18 cellular contexts compared by ENCODE assay signal in the genomic region with DNA sequence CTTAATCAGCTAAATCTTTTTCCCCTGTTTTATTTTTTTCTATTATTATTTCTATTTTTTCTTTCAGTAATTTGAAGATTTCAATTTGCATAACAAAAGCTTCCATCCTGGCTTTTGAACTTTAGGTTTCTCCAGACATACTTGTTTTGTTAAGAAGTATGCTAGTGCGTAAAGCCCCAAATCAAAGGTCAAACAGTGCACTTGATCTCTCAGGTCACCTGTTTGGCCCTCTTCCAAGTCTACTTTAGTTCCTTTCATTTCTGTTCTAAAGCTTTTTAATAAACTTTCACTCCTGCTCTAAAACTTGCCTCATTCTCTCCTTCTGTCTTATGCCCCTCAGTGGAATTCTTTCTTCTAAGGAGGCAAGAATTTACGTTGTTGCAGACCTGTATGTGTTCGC.
"Had no signal": no experiment of that assay in that cellular context is flagged by ENCODE, and none has a peak within 500 bp of the region (broad histone marks: within the 10 kb centered on the region; RNA-seq: fewer than 3 reads in every experiment).

No MANE protein-coding gene starts in this region.

- DNase-seq: esophagus squamous epithelium; foreskin fibroblast; kidney; left cardiac atrium; left ventricle myocardium superior; mesendoderm; naive B cell; stimulated activated CD4-positive, alpha-beta T cell treated with anti-CD3 and anti-CD28 coated beads, Interleukin-2, amount 100 ng/mL, for 48 hours; tibial artery; upper lobe of left lung; uterus had no signal

- H3K27ac Mint-ChIP-seq: dendritic cell treated with granulocyte-macrophage colony-stimulating factor and Interleukin-4, amounts not matched to agents 40 ng/mL and 50 ng/mL, for 4 days; naive B cell; stimulated activated effector memory CD8-positive, alpha-beta T cell treated with anti-CD3 and anti-CD28 coated beads, Interleukin-12 subunit alpha, Interleukin-12 subunit beta, amount 100 ng/mL, for 72 hours; stimulated activated naive CD8-positive, alpha-beta T cell treated with anti-CD3 and anti-CD28 coated beads, Interleukin-15, Interleukin-2, amounts not matched to agents 100 ng/mL and 50 ng/mL, for 24 hours had no signal

- H3K36me3 Mint-ChIP-seq: naive B cell; stimulated activated effector memory CD8-positive, alpha-beta T cell treated with anti-CD3 and anti-CD28 coated beads, Interleukin-12 subunit alpha, Interleukin-12 subunit beta, amount 100 ng/mL, for 72 hours had no signal

- H3K27me3 Mint-ChIP-seq: dendritic cell treated with granulocyte-macrophage colony-stimulating factor and Interleukin-4, amounts not matched to agents 40 ng/mL and 50 ng/mL, for 4 days; naive B cell had no signal

- ATAC-seq: left cardiac atrium, left ventricle myocardium superior had no signal

- H3K36me3 ChIP-seq: esophagus squamous epithelium, neutrophil, right atrium auricular region, tibial artery, upper lobe of left lung, uterus had no signal

- H3K27ac ChIP-seq: esophagus squamous epithelium, neutrophil, right atrium auricular region, tibial artery, upper lobe of left lung, uterus had no signal

- H3K9me3 ChIP-seq: esophagus squamous epithelium, neutrophil, right atrium auricular region, tibial artery, upper lobe of left lung, uterus had no signal

- H3K4me3 ChIP-seq: esophagus squamous epithelium, right atrium auricular region, smooth muscle cell, tibial artery, upper lobe of left lung, uterus had no signal

- FAIRE-seq: colon, kidney had no signal

- H3K9me3 Mint-ChIP-seq: dendritic cell treated with granulocyte-macrophage colony-stimulating factor and Interleukin-4, amounts not matched to agents 40 ng/mL and 50 ng/mL, for 4 days; naive B cell; stimulated activated effector memory CD8-positive, alpha-beta T cell treated with anti-CD3 and anti-CD28 coated beads, Interleukin-12 subunit alpha, Interleukin-12 subunit beta, amount 100 ng/mL, for 72 hours; stimulated activated naive CD8-positive, alpha-beta T cell treated with anti-CD3 and anti-CD28 coated beads, Interleukin-15, Interleukin-2, amounts not matched to agents 100 ng/mL and 50 ng/mL, for 24 hours had no signal

- H3K27me3 ChIP-seq: esophagus squamous epithelium, neutrophil, right atrium auricular region, tibial artery, upper lobe of left lung, uterus had no signal

- H3K4me1 Mint-ChIP-seq: naive B cell had no signal

- H3K4me1 ChIP-seq: esophagus squamous epithelium, right atrium auricular region, tibial artery, upper lobe of left lung, uterus had no signal

- H3K4me2 ChIP-seq: smooth muscle cell had no signal

- H3K4me3 Mint-ChIP-seq: dendritic cell treated with granulocyte-macrophage colony-stimulating factor and Interleukin-4, amounts not matched to agents 40 ng/mL and 50 ng/mL, for 4 days; naive B cell; stimulated activated effector memory CD8-positive, alpha-beta T cell treated with anti-CD3 and anti-CD28 coated beads, Interleukin-12 subunit alpha, Interleukin-12 subunit beta, amount 100 ng/mL, for 72 hours; stimulated activated naive CD8-positive, alpha-beta T cell treated with anti-CD3 and anti-CD28 coated beads, Interleukin-15, Interleukin-2, amounts not matched to agents 100 ng/mL and 50 ng/mL, for 24 hours had no signal
